ENCODE assay signal across 23 cellular contexts in genomic region chr22:28279888-28280287, GRCh38.
DNase-seq lines count a peak whose midpoint lies in the region; ATAC-seq and TF ChIP-seq lines count a peak whose summit lies in the region.
"Had no signal": no experiment of that assay in that cellular context is flagged by ENCODE, and none has a peak within 500 bp of the region (broad histone marks: within the 10 kb centered on the region; RNA-seq: fewer than 3 reads in every experiment).

No MANE protein-coding gene starts in this region.

- H3K27ac ChIP-seq in AG04450 (ENCODE audit: low read depth, low read length) (no peak overlapping the region), left lung (no peak overlapping the region)
- H3K27ac ChIP-seq: BLaER1, HL-60, KMS-11, RWPE1 had no signal

- TF ChIP-seq CTCF in AG04450 (IDR thresholded peaks at IDR 0.05; ENCODE audit: low read depth, low read length) (no peak), left lung (IDR thresholded peaks at IDR 0.05) (no peak)

- DNase-seq in AG04450 (ENCODE audit: low read depth, low spot score): peak; percentile 37
- peak; percentile 24 for DNase-seq in GM04504 (ENCODE audit: low read depth)
- DNase-seq in dedifferentiated amniotic fluid mesenchymal stem cell (ENCODE audit: extremely low spot score): peak; percentile 40
- peak; percentile 48 for DNase-seq in fibroblast of the conjunctiva (ENCODE audit: low read depth)
- DNase-seq in GOT3 (lab: John Stamatoyannopoulos, UW): no peak
- DNase-seq in NCI-H2196 treated with DMSO at 0.1 percent for 48 hours (lab: John Stamatoyannopoulos, UW; ENCODE audit: unreplicated experiment): no peak
- no peak for DNase-seq in immature natural killer cell
- no peak for DNase-seq in left lung
- DNase-seq: 8988T; CD4-positive, alpha-beta T cell; COR-L47; DMS79; NCI-H1092 treated with DMSO at 0.1 percent for 48 hours; NCI-H1436 treated with DMSO at 0.1 percent for 48 hours; NCI-H1930; NCI-H2227 treated with DMSO at 0.1 percent for 48 hours; NCI-H510A; SHP77 treated with DMSO at 0.1 percent for 48 hours; SK-N-SH had no signal

- H3K9me3 ChIP-seq in AG04450 (ENCODE audit: control insufficient read depth, insufficient read depth, low read length) (no peaks in the 10 kb centered on the region), left lung (no peaks in the 10 kb centered on the region)
- H3K9me3 ChIP-seq: BLaER1, SK-N-SH had no signal

- peaks cover 0 to 2% (median 0%) of the 10 kb centered on the region in 3 donors for H3K27me3 Mint-ChIP-seq in immature natural killer cell (ENCODE audit: low read depth in 3 of 3)
- H3K27me3 Mint-ChIP-seq: CD4-positive, alpha-beta T cell had no signal

- no peak overlapping the region for H3K4me3 Mint-ChIP-seq in immature natural killer cell
- H3K4me3 Mint-ChIP-seq: CD4-positive, alpha-beta T cell had no signal

- CTCF ChIA-PET in AG04450 (lab: Charles Lee): no interaction called here

- POLR2A ChIA-PET in AG04450 (lab: Yijun Ruan, JAX): interaction anchor here (1.0 kb wide), 1 partner anchor 145 kb away, joined by 4 read pairs; no protein-coding TSS in a partner anchor

- H3K4me3 ChIP-seq in AG04450 (ENCODE audit: low read depth, low read length): no peak overlapping the region
- H3K4me3 ChIP-seq in left lung: no peak overlapping the region
- H3K4me3 ChIP-seq: BLaER1 had no signal

- no peaks in the 10 kb centered on the region for H3K36me3 ChIP-seq in left lung
- H3K36me3 ChIP-seq: BLaER1 had no signal

- H3K4me1 ChIP-seq in left lung: no peaks in the 10 kb centered on the region

- peaks cover 5 to 7% of the 10 kb centered on the region in 2 donors for H3K4me1 Mint-ChIP-seq in immature natural killer cell

- H3K9me3 Mint-ChIP-seq in immature natural killer cell: no peaks in the 10 kb centered on the region
- H3K9me3 Mint-ChIP-seq: CD4-positive, alpha-beta T cell had no signal

- no peaks in the 10 kb centered on the region for H3K36me3 Mint-ChIP-seq in immature natural killer cell

- H3K27me3 ChIP-seq in AG04450 (ENCODE audit: control insufficient read depth, insufficient read depth, low read length) (no peaks in the 10 kb centered on the region), left lung (no peaks in the 10 kb centered on the region)
- H3K27me3 ChIP-seq: BLaER1 had no signal

- no peak for ATAC-seq in left lung

- intact Hi-C loops in left lung (cut with DNase I): no loop called here

- H3K27ac Mint-ChIP-seq in immature natural killer cell: no peak overlapping the region
- H3K27ac Mint-ChIP-seq: CD4-positive, alpha-beta T cell had no signal

Comparison
In these comparisons a context has a peak if more than half of its experiments do, and no peak if none do; other contexts are left out.
1. DNase-seq: peak in AG04450 (single experiment), GM04504 (single experiment), dedifferentiated amniotic fluid mesenchymal stem cell (single experiment) and fibroblast of the conjunctiva (single experiment); none in GOT3 (single experiment), NCI-H2196 treated with DMSO at 0.1 percent for 48 hours (single experiment), immature natural killer cell (0 of 3) and left lung (0 of 2).